13 cellular contexts compared by ENCODE assay signal in the genomic region with DNA sequence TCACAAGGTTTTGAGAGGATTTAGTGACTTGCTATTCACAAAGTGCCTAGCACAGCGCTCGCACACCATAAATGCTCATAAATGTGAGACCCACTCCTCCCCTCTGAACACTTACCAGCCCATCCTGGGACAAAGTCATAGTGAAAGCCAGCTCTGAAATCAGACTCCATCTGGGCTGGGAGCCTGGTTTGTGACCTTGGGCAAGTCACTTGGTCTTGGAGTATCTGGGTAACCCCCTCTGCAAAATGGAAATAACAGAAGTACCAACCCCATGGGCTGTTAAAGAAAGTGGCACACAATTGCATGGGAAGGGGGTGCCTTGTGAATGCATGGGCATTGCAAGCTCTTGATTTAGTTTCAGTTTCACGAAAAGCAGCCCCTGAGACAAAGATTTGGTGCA.
DNase-seq lines count a peak whose midpoint lies in the region; ATAC-seq and TF ChIP-seq lines count a peak whose summit lies in the region.
"Had no signal": no experiment of that assay in that cellular context is flagged by ENCODE, and none has a peak within 500 bp of the region (broad histone marks: within the 10 kb centered on the region; RNA-seq: fewer than 3 reads in every experiment).

No MANE protein-coding gene starts in this region.

- peak overlapping the region in 9 of 11 experiments; percentile 61 to 88 (median 84); a peak in 17 of 22 replicates for H3K27ac ChIP-seq in BLaER1 treated with 17β-estradiol and CSF1 and Interleukin-3, amounts not matched to agents 10 nM and 100 nM
- H3K27ac ChIP-seq in MM.1S (ENCODE audit: low read length) (no peak overlapping the region), vagina (no peak overlapping the region)

- ATAC-seq in HG02588 (IDR thresholded peaks at IDR 0.05; ENCODE audit: unreplicated experiment), result no peak
- ATAC-seq: GM23338 had no signal

- 0 out of 2 replicates have a peak overlapping the region, but pooled peaks have one; percentile 23 for H2AFZ ChIP-seq in MM.1S (ENCODE audit: low read length)
- H2AFZ ChIP-seq: GM23338 had no signal

- no peaks in the 10 kb centered on the region for H3K9me2 ChIP-seq in MM.1S (replicated peaks; ENCODE audit: insufficient read depth, low read length)

- H3K27ac Mint-ChIP-seq in nephron, result peak overlapping the region in 2 of 3 experiments; percentile 97 to 98
- H3K27ac Mint-ChIP-seq: B cell; CD14-positive monocyte; CD8-positive, alpha-beta memory T cell; GM23338 had no signal

- no peak for TF ChIP-seq POLR2A in vagina (IDR thresholded peaks at IDR 0.05)

- H3K4me1 Mint-ChIP-seq in nephron, result peaks cover 66% of the 10 kb centered on the region

- no peaks in the 10 kb centered on the region for H3F3A ChIP-seq in MM.1S (ENCODE audit: insufficient read depth, low read length)

- no peaks in the 10 kb centered on the region for H3K9me3 ChIP-seq in BLaER1 treated with 17β-estradiol and CSF1 and Interleukin-3, amounts not matched to agents 10 nM and 100 nM (replicated peaks in 1 of 11)
- no peaks in the 10 kb centered on the region for H3K9me3 ChIP-seq in MM.1S (replicated peaks; ENCODE audit: insufficient read depth, low read length)
- no peaks in the 10 kb centered on the region for H3K9me3 ChIP-seq in vagina

- H3K9me3 Mint-ChIP-seq in nephron, result no peaks in the 10 kb centered on the region
- H3K9me3 Mint-ChIP-seq: CD14-positive monocyte; CD8-positive, alpha-beta memory T cell; GM23338 had no signal

- peak overlapping the region in 1 of 3 experiments; percentile 45 for H3K4me3 Mint-ChIP-seq in nephron
- H3K4me3 Mint-ChIP-seq: B cell; CD14-positive monocyte; CD8-positive, alpha-beta memory T cell; GM23338 had no signal

- no peaks in the 10 kb centered on the region for H3K79me2 ChIP-seq in MM.1S (ENCODE audit: low read length)

- no peaks in the 10 kb centered on the region for H3K36me3 Mint-ChIP-seq in nephron (ENCODE audit: low read depth)
- H3K36me3 Mint-ChIP-seq: CD14-positive monocyte; CD8-positive, alpha-beta memory T cell had no signal

- no peaks in the 10 kb centered on the region for H4K20me1 ChIP-seq in BLaER1 treated with 17β-estradiol and CSF1 and Interleukin-3, amounts not matched to agents 10 nM and 100 nM
- no peaks in the 10 kb centered on the region for H4K20me1 ChIP-seq in MM.1S (ENCODE audit: insufficient read depth, low read length)

- H3K4me1 ChIP-seq in BLaER1 treated with 17β-estradiol and CSF1 and Interleukin-3, amounts not matched to agents 10 nM and 100 nM, result peaks cover 65 to 88% (median 84%) of the 10 kb centered on the region in 10 experiments
- no peaks in the 10 kb centered on the region for H3K4me1 ChIP-seq in MM.1S (ENCODE audit: low read length)
- H3K4me1 ChIP-seq in vagina, result peaks cover 36% of the 10 kb centered on the region

- H3K4me3 ChIP-seq in BLaER1 treated with 17β-estradiol and CSF1 and Interleukin-3, amounts not matched to agents 10 nM and 100 nM, result 0 out of 20 replicates have a peak overlapping the region, but pooled peaks of 1 of the 10 experiments have one; percentile 30
- no peak overlapping the region for H3K4me3 ChIP-seq in MM.1S (ENCODE audit: low read length)
- no peak overlapping the region for H3K4me3 ChIP-seq in vagina
- H3K4me3 ChIP-seq: GM23338 had no signal

- intact Hi-C loops in vagina (cut with DNase I), result no loop called here

- peak overlapping the region in 7 of 11 experiments; percentile 42 to 77 (median 63); a peak in 11 of 22 replicates for H3K9ac ChIP-seq in BLaER1 treated with 17β-estradiol and CSF1 and Interleukin-3, amounts not matched to agents 10 nM and 100 nM
- H3K9ac ChIP-seq in MM.1S (ENCODE audit: low read length), result no peak overlapping the region

- DNase-seq in MM.1S (peak; percentile 7), vagina (ENCODE audit: extremely low spot score in 2 of 2) (peak; percentile 29 to 43), NCI-H69 (lab: John Stamatoyannopoulos, UW) (no peak)
- DNase-seq in stimulated activated CD8-positive, alpha-beta memory T cell treated with anti-CD3 and anti-CD28 coated beads, Interleukin-4, amount 100 ng/mL, for 48 hours, result no peak
- DNase-seq: CD8-positive, alpha-beta memory T cell; DMS 273 treated with DMSO at 0.1 percent for 48 hours; H7 had no signal

- peak overlapping the region; percentile 54 to 94 (median 91) for H3K4me2 ChIP-seq in BLaER1 treated with 17β-estradiol and CSF1 and Interleukin-3, amounts not matched to agents 10 nM and 100 nM
- no peak overlapping the region for H3K4me2 ChIP-seq in MM.1S (ENCODE audit: low read depth, low read length)
- H3K4me2 ChIP-seq: GM23338 had no signal

- no peaks in the 10 kb centered on the region for H3K27me3 ChIP-seq in BLaER1 treated with 17β-estradiol and CSF1 and Interleukin-3, amounts not matched to agents 10 nM and 100 nM
- H3K27me3 ChIP-seq in MM.1S (replicated peaks; ENCODE audit: insufficient read depth, low read length) (no peaks in the 10 kb centered on the region), vagina (no peaks in the 10 kb centered on the region)

- H3K27me3 Mint-ChIP-seq in nephron (ENCODE audit: low read depth), result peaks cover 10% of the 10 kb centered on the region

- TF ChIP-seq CTCF in MM.1S (IDR thresholded peaks at IDR 0.05; ENCODE audit: low read length) (no peak), nephron (IDR thresholded peaks at IDR 0.05; ENCODE audit: unreplicated experiment in 3 of 3) (no peak), vagina (IDR thresholded peaks at IDR 0.05) (no peak)

- H3K36me3 ChIP-seq in BLaER1 treated with 17β-estradiol and CSF1 and Interleukin-3, amounts not matched to agents 10 nM and 100 nM, result no peaks in the 10 kb centered on the region
- H3K36me3 ChIP-seq in MM.1S (replicated peaks; ENCODE audit: insufficient read depth, low read length) (no peaks in the 10 kb centered on the region), vagina (no peaks in the 10 kb centered on the region)

Comparison
In these comparisons a context has a peak if more than half of its experiments do, and no peak if none do; other contexts are left out.
1. H3K27ac ChIP-seq: peak in BLaER1 treated with 17β-estradiol and CSF1 and Interleukin-3, amounts not matched to agents 10 nM and 100 nM (9 of 11); none in MM.1S (single experiment) and vagina (single experiment).
2. DNase-seq: peak in MM.1S (single experiment) and vagina (2 of 2); none in NCI-H69 (single experiment) and stimulated activated CD8-positive, alpha-beta memory T cell treated with anti-CD3 and anti-CD28 coated beads, Interleukin-4, amount 100 ng/mL, for 48 hours (single experiment).